8 cellular contexts compared by ENCODE assay signal in genomic region chr10:104329754-104330153, GRCh38. TPM values are rescaled to one million over a fixed set of nuclear protein-coding genes. Genes with fewer than 3 reads are reported as not detected.
A peak's percentile ranks its signal among the peaks of the same experiment; 100 is the strongest.
DNase-seq lines count a peak whose midpoint lies in the region; FAIRE-seq and TF ChIP-seq lines count a peak whose summit lies in the region.

No MANE protein-coding gene starts in this region.

- intact Hi-C loops in kidney (cut with DNase I), result no loop called here
- intact Hi-C loops in testis (cut with DNase I; ENCODE audit: low total_unique reads), result no loop called here

- no peak for FAIRE-seq in kidney (lab: Jason Lieb, UNC)

- POLR2A ChIA-PET in HEK293T (lab: Yijun Ruan, JAX), result interaction anchor here (0.8 to 0.9 kb wide), 2 partner anchors 8 to 55 kb away, joined by 3 read pairs; partner anchors contain the start of gene ITPRIP

- H3K9ac ChIP-seq in kidney (ENCODE audit: low read length in 2 of 2), result peak overlapping the region; percentile 54 to 59

- H3K4me1 Mint-ChIP-seq in T-helper 2 cell treated with Interferon-gamma antibody and Interleukin-4, amounts not matched to agents 5 μg/mL and 100 μg/mL, for 36 hours (ENCODE audit: low read depth), result peaks cover 79% of the 10 kb centered on the region

- H3K9me3 ChIP-seq in kidney (ENCODE audit: control insufficient read depth in 1 of 2, low read length in 2 of 2) (no peaks in the 10 kb centered on the region), testis (no peaks in the 10 kb centered on the region)

- H3K27ac Mint-ChIP-seq in T-helper 2 cell treated with Interferon-gamma antibody and Interleukin-4, amounts not matched to agents 5 μg/mL and 100 μg/mL, for 36 hours, result peak overlapping the region; percentile 84

- TF ChIP-seq POLR2A in testis (IDR thresholded peaks at IDR 0.05), result no peak

- H3K4me1 ChIP-seq in kidney (ENCODE audit: control insufficient read depth in 1 of 2, insufficient read depth in 1 of 2, low read depth in 1 of 2, low read length in 2 of 2) (peaks cover 57 to 76% of the 10 kb centered on the region in 2 donors), testis (peaks cover 85% of the 10 kb centered on the region)

- WGBS in adipose tissue, 3 donors, result 46 to 79% (median 56%) methylated on average over 3 of the region's 3 CpGs
- 57 to 68% methylated on average over 3 of the region's 3 CpGs for WGBS in testis, 2 donors

- no peaks in the 10 kb centered on the region for H3K27me3 ChIP-seq in testis

- H3K4me3 Mint-ChIP-seq in T-helper 2 cell treated with Interferon-gamma antibody and Interleukin-4, amounts not matched to agents 5 μg/mL and 100 μg/mL, for 36 hours, result peak overlapping the region; percentile 72

- peaks cover 26% of the 10 kb centered on the region for H3K36me3 Mint-ChIP-seq in T-helper 2 cell treated with Interferon-gamma antibody and Interleukin-4, amounts not matched to agents 5 μg/mL and 100 μg/mL, for 36 hours (ENCODE audit: low read depth)

- no peaks in the 10 kb centered on the region for H3K9me3 Mint-ChIP-seq in T-helper 2 cell treated with Interferon-gamma antibody and Interleukin-4, amounts not matched to agents 5 μg/mL and 100 μg/mL, for 36 hours

- H3K27me3 Mint-ChIP-seq in T-helper 2 cell treated with Interferon-gamma antibody and Interleukin-4, amounts not matched to agents 5 μg/mL and 100 μg/mL, for 36 hours (ENCODE audit: low read depth), result no peaks in the 10 kb centered on the region

- H3K36me3 ChIP-seq in kidney (ENCODE audit: control insufficient read depth in 1 of 2, insufficient read depth in 2 of 2, low read length in 2 of 2) (peaks cover 0 to 3% of the 10 kb centered on the region in 2 donors), testis (ENCODE audit: low read depth, missing control alignments) (no peaks in the 10 kb centered on the region)

- no peak for TF ChIP-seq CTCF in kidney (IDR thresholded peaks at IDR 0.05; ENCODE audit: borderline replicate concordance, extremely low read depth, insufficient read depth)
- no peak for TF ChIP-seq CTCF in testis (IDR thresholded peaks at IDR 0.05)

- peak overlapping the region; percentile 2 to 11 for H3K4me3 ChIP-seq in kidney (ENCODE audit: low read length in 2 of 2)
- no peak overlapping the region for H3K4me3 ChIP-seq in testis

- H3K27ac ChIP-seq in adipose tissue (ENCODE audit: low read depth, low read length) (peak overlapping the region; percentile 88), kidney (ENCODE audit: low read depth in 2 of 2, low read length in 2 of 2) (peak overlapping the region; percentile 78 to 81), testis (peak overlapping the region; percentile 69 to 88)

- no peak for DNase-seq in T-helper 2 cell treated with Interferon-gamma antibody and Interleukin-4, amounts not matched to agents 5 μg/mL and 100 μg/mL, for 36 hours (ENCODE audit: low spot score)
- no peak for DNase-seq in T-helper 2 cell
- DNase-seq in kidney, result peak; percentile 1
- DNase-seq in testis, result no peak
- DNase-seq in HEK293T (ENCODE audit: extremely low spot score), result no peak
- no peak for DNase-seq in epidermal melanocyte (ENCODE audit: insufficient read length, low spot score)
- DNase-seq in HPDE6-E6E7 (ENCODE audit: extremely low spot score), result no peak

- CTCF ChIA-PET in HEK293T (lab: Yijun Ruan, JAX), result interaction anchor here (1.3 to 1.4 kb wide), 2 partner anchors 24 to 38 kb away, joined by 4 to 7 read pairs; no protein-coding TSS in a partner anchor

TF ChIP-seq in HEK293T, 16 proteins besides CTCF, POLR2A, EP300 and RAD21:
- TF ChIP-seq SUZ12 (IDR thresholded peaks at IDR 0.05) (no peak), HDGF (IDR thresholded peaks at IDR 0.05; ENCODE audit: borderline replicate concordance) (no peak), SP1 (IDR thresholded peaks at IDR 0.05) (no peak), FOXK2 (IDR thresholded peaks at IDR 0.05) (no peak), ARNT (IDR thresholded peaks at IDR 0.05) (no peak), ZNF384 (IDR thresholded peaks at IDR 0.05) (no peak), LEF1 (IDR thresholded peaks at IDR 0.05; ENCODE audit: borderline replicate concordance) (no peak), PKNOX1 (IDR thresholded peaks at IDR 0.05) (no peak), FOXA1 (IDR thresholded peaks at IDR 0.05) (no peak), CTBP1 (IDR thresholded peaks at IDR 0.05; ENCODE audit: borderline replicate concordance) (no peak), TARDBP (IDR thresholded peaks at IDR 0.05) (no peak), ELF4 (IDR thresholded peaks at IDR 0.05) (no peak), L3MBTL2 (conservative IDR thresholded peaks at IDR 0.05) (no peak), NFRKB (IDR thresholded peaks at IDR 0.05) (no peak), FOXM1 (IDR thresholded peaks at IDR 0.05; ENCODE audit: borderline replicate concordance) (no peak), BHLHE40 (IDR thresholded peaks at IDR 0.05; ENCODE audit: borderline replicate concordance) (no peak)

RNA-seq across cellular contexts. Expression of gene ITPRIP, which starts 8.5 kb away (rescaled TPM):
- polyA plus RNA-seq in adipose tissue (10 to 100 TPM in 1 of 3 donors, 1 to 10 TPM in 2; 4.6 to 35.0 (median 7.6) TPM), kidney (ENCODE audit: insufficient read depth, low read depth, low replicate concordance) (9.0 TPM), testis (ENCODE audit: insufficient read depth, low read depth, low replicate concordance) (21.5 TPM)
- total RNA-seq in kidney (21.6 TPM), testis (10 to 100 TPM; 21.6 to 29.5 TPM)

RNA-seq across cellular contexts. Expression of gene CFAP58, which starts 23.9 kb away (rescaled TPM):
- polyA plus RNA-seq in adipose tissue (under 1 TPM in 2 of 3 donors, not detected in 1; 0.05 to 0.09 TPM), kidney (ENCODE audit: insufficient read depth, low read depth, low replicate concordance) (0.19 TPM), testis (ENCODE audit: insufficient read depth, low read depth, low replicate concordance) (16.3 TPM)
- total RNA-seq in kidney (0.35 TPM), testis (10 to 100 TPM; 10.1 to 14.6 TPM)

Comparison
In these comparisons a context has a peak if more than half of its experiments do, and no peak if none do; other contexts are left out.
1. H3K4me3 ChIP-seq: peak in kidney (2 of 2); none in testis (0 of 2).
2. RNA of gene CFAP58, which starts 23.9 kb away (polyA plus RNA-seq): 16.3 TPM in testis (single experiment); 0.19 TPM in kidney (single experiment) and 0.05 to 0.09 TPM in adipose tissue; every median in the first group is over 10 times any median in the second.
3. Peak in every context shown above with its lines, with median percentiles within 50 percentile points of each other: H3K27ac ChIP-seq.